12 cellular contexts compared by ENCODE assay signal in the genomic region with DNA sequence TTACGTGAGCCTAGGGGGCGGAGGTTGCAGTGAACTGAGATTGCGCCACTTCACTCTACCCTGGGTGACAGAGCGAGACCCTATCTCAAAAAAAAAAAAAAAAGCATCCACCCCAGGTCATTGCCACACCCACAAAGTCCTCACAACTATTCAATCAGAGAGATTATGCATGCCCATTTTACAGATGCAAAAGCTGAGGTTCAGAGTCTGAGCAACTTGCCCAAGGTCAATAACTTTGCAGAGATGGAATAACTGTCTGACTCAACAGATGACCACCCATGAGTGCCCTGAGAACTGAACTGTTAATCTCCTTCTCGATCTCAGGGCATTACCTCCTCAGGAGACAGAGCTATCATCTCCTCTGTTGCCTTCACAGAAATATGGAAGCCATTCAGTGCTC. TPM values are rescaled to one million over a fixed set of nuclear protein-coding genes. Genes with fewer than 3 reads are reported as not detected.
"Had no signal": no experiment of that assay in that cellular context is flagged by ENCODE, and none has a peak within 500 bp of the region (broad histone marks: within the 10 kb centered on the region; RNA-seq: fewer than 3 reads in every experiment).

No MANE protein-coding gene starts in this region.

- H3K9me3 Mint-ChIP-seq: HFFc6 had no signal

- H3K9ac ChIP-seq: GM23248 had no signal

- H3K4me1 ChIP-seq: HAP-1 had no signal

- H3K27ac ChIP-seq: GM23248 had no signal

- H3K9me3 ChIP-seq: HAP-1 had no signal

- FAIRE-seq: H1, H54 had no signal

- H3K4me2 ChIP-seq: GM23338 had no signal

- H3K4me3 Mint-ChIP-seq: GM23338, H9, HFFc6 had no signal

- H3K4me3 ChIP-seq: GM23248, GM23338, HAP-1 had no signal

- H2AFZ ChIP-seq: GM23248, GM23338 had no signal

- H3K27ac Mint-ChIP-seq: GM23338, H9, HFFc6 had no signal

- ATAC-seq: GM23338, HCT116 had no signal

- H3K4me1 Mint-ChIP-seq: GM23338, H9 had no signal

- H3K36me3 ChIP-seq: HAP-1 had no signal

- DNase-seq: GM23248, GOT3, H7, H9, HCEC 1CT, HFFc6 had no signal

RNA-seq across cellular contexts. Expression of gene TMEM114, which starts 5.5 kb away (rescaled TPM):
- total RNA-seq: GM23248, H4, H7, HFFc6 had no signal
- polyA plus RNA-seq: GM23248 had no signal
